In the genomic region with DNA sequence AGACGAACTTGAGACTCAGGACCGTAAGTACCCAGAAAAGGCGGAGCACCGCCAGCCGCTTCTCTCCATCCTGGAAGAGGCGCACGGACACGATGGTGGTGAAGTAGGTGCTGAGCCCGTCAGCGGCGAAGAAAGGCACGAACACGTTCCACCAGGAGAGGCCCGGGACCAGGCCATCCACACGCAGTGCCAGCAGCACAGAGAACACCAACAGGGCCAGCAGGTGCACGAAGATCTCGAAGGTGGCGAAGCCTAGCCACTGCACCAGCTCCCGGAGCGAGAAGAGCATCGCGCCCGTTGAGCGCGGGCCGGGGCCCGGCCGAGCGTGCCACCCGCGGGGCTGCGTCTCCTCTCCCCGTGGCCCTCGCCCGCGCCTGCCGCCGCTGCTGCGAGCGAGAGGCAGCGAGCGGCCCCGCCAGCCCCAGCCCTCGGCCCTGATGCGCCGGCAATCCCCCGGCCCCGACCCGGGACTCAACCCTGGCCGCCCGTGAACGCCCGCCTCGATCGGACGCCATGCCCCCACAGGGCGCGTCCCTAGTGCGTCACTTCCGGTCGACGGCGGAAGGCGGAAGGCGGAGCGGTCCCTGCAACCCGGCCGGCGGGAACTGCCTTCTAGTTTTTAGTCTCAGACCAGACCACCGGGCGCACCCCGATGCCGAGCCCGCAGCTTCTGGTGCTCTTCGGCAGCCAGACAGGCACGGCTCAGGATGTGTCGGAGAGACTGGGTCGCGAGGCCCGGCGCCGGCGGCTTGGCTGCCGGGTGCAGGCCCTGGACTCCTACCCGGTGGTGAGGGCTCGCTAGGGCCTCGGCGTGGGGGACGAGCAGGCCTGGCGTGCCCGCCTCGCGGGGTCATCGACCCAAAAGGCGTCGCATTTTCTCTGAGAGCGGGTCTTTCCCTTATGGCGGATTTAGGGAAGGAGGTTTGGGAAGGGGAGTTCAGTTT, we compare ENCODE assay signal across 1 cellular context.
TF ChIP-seq lines count a peak whose summit lies in the region.

Gene NDOR1, plus strand, starts transcription at position 575 of the 944 bp plus-strand sequence. Its CDS starts 78 bp downstream, at position 653.
Gene TMEM203, minus strand, starts transcription at position 523 of the 944 bp plus-strand sequence. Its CDS starts 234 bp downstream, at position 289.

TF ChIP-seq in HepG2, 621 proteins besides CTCF, POLR2A, EP300 and RAD21 (continued from another document and continues in another):
- TF ChIP-seq, protein P1, sequence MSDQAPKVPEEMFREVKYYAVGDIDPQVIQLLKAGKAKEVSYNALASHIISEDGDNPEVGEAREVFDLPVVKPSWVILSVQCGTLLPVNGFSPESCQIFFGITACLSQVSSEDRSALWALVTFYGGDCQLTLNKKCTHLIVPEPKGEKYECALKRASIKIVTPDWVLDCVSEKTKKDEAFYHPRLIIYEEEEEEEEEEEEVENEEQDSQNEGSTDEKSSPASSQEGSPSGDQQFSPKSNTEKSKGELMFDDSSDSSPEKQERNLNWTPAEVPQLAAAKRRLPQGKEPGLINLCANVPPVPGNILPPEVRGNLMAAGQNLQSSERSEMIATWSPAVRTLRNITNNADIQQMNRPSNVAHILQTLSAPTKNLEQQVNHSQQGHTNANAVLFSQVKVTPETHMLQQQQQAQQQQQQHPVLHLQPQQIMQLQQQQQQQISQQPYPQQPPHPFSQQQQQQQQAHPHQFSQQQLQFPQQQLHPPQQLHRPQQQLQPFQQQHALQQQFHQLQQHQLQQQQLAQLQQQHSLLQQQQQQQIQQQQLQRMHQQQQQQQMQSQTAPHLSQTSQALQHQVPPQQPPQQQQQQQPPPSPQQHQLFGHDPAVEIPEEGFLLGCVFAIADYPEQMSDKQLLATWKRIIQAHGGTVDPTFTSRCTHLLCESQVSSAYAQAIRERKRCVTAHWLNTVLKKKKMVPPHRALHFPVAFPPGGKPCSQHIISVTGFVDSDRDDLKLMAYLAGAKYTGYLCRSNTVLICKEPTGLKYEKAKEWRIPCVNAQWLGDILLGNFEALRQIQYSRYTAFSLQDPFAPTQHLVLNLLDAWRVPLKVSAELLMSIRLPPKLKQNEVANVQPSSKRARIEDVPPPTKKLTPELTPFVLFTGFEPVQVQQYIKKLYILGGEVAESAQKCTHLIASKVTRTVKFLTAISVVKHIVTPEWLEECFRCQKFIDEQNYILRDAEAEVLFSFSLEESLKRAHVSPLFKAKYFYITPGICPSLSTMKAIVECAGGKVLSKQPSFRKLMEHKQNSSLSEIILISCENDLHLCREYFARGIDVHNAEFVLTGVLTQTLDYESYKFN (CRISPR knock-in tag; conservative IDR thresholded peaks at IDR 0.05) = 0 out of 2 replicates have a peak, but pooled peaks have one; percentile 7
- TF ChIP-seq MXD4 (CRISPR knock-in tag; IDR thresholded peaks at IDR 0.05) (peak; percentile 87), ZNF616 (CRISPR knock-in tag; IDR thresholded peaks at IDR 0.05; ENCODE audit: low read depth) (no peak), ZKSCAN1 (IDR thresholded peaks at IDR 0.05; ENCODE audit: low read length) (no peak), NCOA1 (CRISPR knock-in tag; IDR thresholded peaks at IDR 0.05) (no peak), ETV6 (CRISPR knock-in tag; conservative IDR thresholded peaks at IDR 0.05) (no peak), IKZF1 (IDR thresholded peaks at IDR 0.05) (no peak), KDM4B (CRISPR knock-in tag; IDR thresholded peaks at IDR 0.05) (peak; percentile 49; the same call in 1 of the 2 replicates), POGZ (CRISPR knock-in tag; IDR thresholded peaks at IDR 0.05) (peak; percentile 70), ETV5 (CRISPR knock-in tag; IDR thresholded peaks at IDR 0.05; ENCODE audit: borderline replicate concordance) (peak; percentile 83), E2F5 (CRISPR knock-in tag; conservative IDR thresholded peaks at IDR 0.05) (peak; percentile 96), GFI1 (CRISPR knock-in tag; IDR thresholded peaks at IDR 0.05; ENCODE audit: borderline replicate concordance) (no peak; the same call in 1 of the 2 replicates), ZNF547 (CRISPR knock-in tag; IDR thresholded peaks at IDR 0.05) (peak; percentile 72), NR1H2 (CRISPR knock-in tag; IDR thresholded peaks at IDR 0.05; ENCODE audit: borderline replicate concordance, low read depth) (no peak), ZFYVE20 (CRISPR knock-in tag; IDR thresholded peaks at IDR 0.05; ENCODE audit: borderline replicate concordance, low read depth) (0 out of 2 replicates have a peak, but pooled peaks have one; percentile 72), ZNF589 (CRISPR knock-in tag; conservative IDR thresholded peaks at IDR 0.05) (0 out of 2 replicates have a peak, but pooled peaks have one; percentile 68), ZNF407 (CRISPR knock-in tag; IDR thresholded peaks at IDR 0.05; ENCODE audit: not compliant biosample characterization) (no peak), AKAP8 (CRISPR knock-in tag; IDR thresholded peaks at IDR 0.05) (no peak), ZBTB10 (CRISPR knock-in tag; IDR thresholded peaks at IDR 0.05; ENCODE audit: borderline replicate concordance) (no peak), ZNF780A (CRISPR knock-in tag; IDR thresholded peaks at IDR 0.05) (no peak; the same call in 1 of the 2 replicates), ZNF484 (CRISPR knock-in tag; IDR thresholded peaks at IDR 0.05; ENCODE audit: borderline replicate concordance, low read depth) (no peak), TEAD3 (CRISPR knock-in tag; optimal IDR thresholded peaks at IDR 0.05; ENCODE audit: borderline replicate concordance) (peak; percentile 43), EEA1 (CRISPR knock-in tag; IDR thresholded peaks at IDR 0.05; ENCODE audit: borderline replicate concordance) (no peak), MEIS2 (CRISPR knock-in tag; IDR thresholded peaks at IDR 0.05) (no peak), HOXA7 (CRISPR knock-in tag; IDR thresholded peaks at IDR 0.05) (no peak), SAFB2 (CRISPR knock-in tag; IDR thresholded peaks at IDR 0.05; ENCODE audit: borderline replicate concordance, low read depth) (no peak; the same call in 1 of the 2 replicates), ZFP41 (CRISPR knock-in tag; IDR thresholded peaks at IDR 0.05; ENCODE audit: borderline replicate concordance) (no peak)
- TF ChIP-seq, protein P2, sequence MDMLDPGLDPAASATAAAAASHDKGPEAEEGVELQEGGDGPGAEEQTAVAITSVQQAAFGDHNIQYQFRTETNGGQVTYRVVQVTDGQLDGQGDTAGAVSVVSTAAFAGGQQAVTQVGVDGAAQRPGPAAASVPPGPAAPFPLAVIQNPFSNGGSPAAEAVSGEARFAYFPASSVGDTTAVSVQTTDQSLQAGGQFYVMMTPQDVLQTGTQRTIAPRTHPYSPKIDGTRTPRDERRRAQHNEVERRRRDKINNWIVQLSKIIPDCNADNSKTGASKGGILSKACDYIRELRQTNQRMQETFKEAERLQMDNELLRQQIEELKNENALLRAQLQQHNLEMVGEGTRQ (IDR thresholded peaks at IDR 0.05; ENCODE audit: low read depth, low read length) = no peak
- TF ChIP-seq, protein P2 (CRISPR knock-in tag; IDR thresholded peaks at IDR 0.05; ENCODE audit: borderline replicate concordance) = no peak
- TF ChIP-seq, protein P3, sequence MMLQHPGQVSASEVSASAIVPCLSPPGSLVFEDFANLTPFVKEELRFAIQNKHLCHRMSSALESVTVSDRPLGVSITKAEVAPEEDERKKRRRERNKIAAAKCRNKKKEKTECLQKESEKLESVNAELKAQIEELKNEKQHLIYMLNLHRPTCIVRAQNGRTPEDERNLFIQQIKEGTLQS (CRISPR knock-in tag; IDR thresholded peaks at IDR 0.05) = no peak
- TF ChIP-seq, protein P4, sequence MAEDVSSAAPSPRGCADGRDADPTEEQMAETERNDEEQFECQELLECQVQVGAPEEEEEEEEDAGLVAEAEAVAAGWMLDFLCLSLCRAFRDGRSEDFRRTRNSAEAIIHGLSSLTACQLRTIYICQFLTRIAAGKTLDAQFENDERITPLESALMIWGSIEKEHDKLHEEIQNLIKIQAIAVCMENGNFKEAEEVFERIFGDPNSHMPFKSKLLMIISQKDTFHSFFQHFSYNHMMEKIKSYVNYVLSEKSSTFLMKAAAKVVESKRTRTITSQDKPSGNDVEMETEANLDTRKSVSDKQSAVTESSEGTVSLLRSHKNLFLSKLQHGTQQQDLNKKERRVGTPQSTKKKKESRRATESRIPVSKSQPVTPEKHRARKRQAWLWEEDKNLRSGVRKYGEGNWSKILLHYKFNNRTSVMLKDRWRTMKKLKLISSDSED (CRISPR knock-in tag; IDR thresholded peaks at IDR 0.05) = no peak
